Comparison of ENCODE assay signal across 8 cellular contexts in the genomic region with DNA sequence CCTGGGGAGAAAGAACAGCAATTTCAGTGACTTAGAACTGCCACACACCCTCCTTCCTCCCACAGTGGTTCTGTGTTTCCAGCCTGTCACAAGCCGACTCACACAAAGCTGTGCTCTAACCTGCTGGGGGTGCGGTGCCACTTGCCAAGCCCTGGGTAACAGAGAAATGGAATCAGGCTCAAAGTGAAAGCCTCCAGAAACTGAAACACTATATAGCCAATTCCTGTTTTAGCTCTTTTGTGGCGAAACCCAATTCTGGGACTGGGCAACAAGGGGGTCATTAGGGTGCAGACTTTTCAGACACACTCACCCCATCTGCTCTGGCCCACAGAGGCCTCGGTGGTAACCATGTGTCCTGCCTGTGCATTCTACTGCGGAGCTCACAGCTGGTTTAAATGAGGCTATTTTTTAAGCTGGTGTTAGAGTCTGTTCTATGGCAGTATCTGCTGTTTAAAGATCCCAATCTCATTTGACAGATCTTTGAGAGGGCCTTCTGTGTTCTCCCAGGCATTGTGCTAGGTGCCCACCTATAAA. TPM values are rescaled to one million over a fixed set of nuclear protein-coding genes. Genes with fewer than 3 reads are reported as not detected.
DNase-seq lines count a peak whose midpoint lies in the region; ATAC-seq and TF ChIP-seq lines count a peak whose summit lies in the region.

No MANE protein-coding gene starts in this region.

- no peak overlapping the region for H3K4me3 Mint-ChIP-seq in endothelial cell (ENCODE audit: unreplicated experiment)

- H3K4me1 ChIP-seq in right atrium auricular region (peaks cover 0 to 25% of the 10 kb centered on the region in 2 donors), colonic mucosa (no peaks in the 10 kb centered on the region)

- no peaks in the 10 kb centered on the region for H3K27me3 Mint-ChIP-seq in endothelial cell (ENCODE audit: unreplicated experiment)

- peaks cover 4% of the 10 kb centered on the region for H3K4me1 Mint-ChIP-seq in endothelial cell (ENCODE audit: unreplicated experiment)

- H3K36me3 ChIP-seq in right atrium auricular region, result no peaks in the 10 kb centered on the region
- H3K36me3 ChIP-seq in colonic mucosa, result no peaks in the 10 kb centered on the region

- H3K36me3 Mint-ChIP-seq in endothelial cell (ENCODE audit: low read depth, unreplicated experiment), result no peaks in the 10 kb centered on the region

- no peaks in the 10 kb centered on the region for H3K9me3 ChIP-seq in right atrium auricular region
- H3K9me3 ChIP-seq in colonic mucosa, result no peaks in the 10 kb centered on the region

- H3K27ac ChIP-seq in right atrium auricular region (peak overlapping the region in 1 of 2 donors; percentile 22), colonic mucosa (no peak overlapping the region)

- no peak overlapping the region for H3K27ac Mint-ChIP-seq in endothelial cell (ENCODE audit: unreplicated experiment)

- DNase-seq in right atrium auricular region (ENCODE audit: low spot score) (peak; percentile 44), endothelial cell (ENCODE audit: low spot score) (no peak), colonic mucosa (no peak), DMS53 treated with DMSO at 0.1 percent for 48 hours (lab: John Stamatoyannopoulos, UW; ENCODE audit: unreplicated experiment) (no peak), NCI-H2227 treated with DMSO at 0.1 percent for 48 hours (lab: John Stamatoyannopoulos, UW) (no peak)

- ATAC-seq in GM21423 (IDR thresholded peaks at IDR 0.05; ENCODE audit: unreplicated experiment) (peak; percentile 78), HG03521 (IDR thresholded peaks at IDR 0.05; ENCODE audit: unreplicated experiment) (peak; percentile 49)

- peak overlapping the region in 1 of 2 donors; percentile 15 for H3K4me3 ChIP-seq in right atrium auricular region
- no peak overlapping the region for H3K4me3 ChIP-seq in colonic mucosa

- no peaks in the 10 kb centered on the region for H3K27me3 ChIP-seq in right atrium auricular region
- no peaks in the 10 kb centered on the region for H3K27me3 ChIP-seq in colonic mucosa

- no peaks in the 10 kb centered on the region for H3K9me3 Mint-ChIP-seq in endothelial cell (ENCODE audit: unreplicated experiment)

- TF ChIP-seq CTCF in GM12873 (IDR thresholded peaks at IDR 0.05; ENCODE audit: insufficient read depth, low read depth, low read length, missing control alignments) (peak; percentile 5), right atrium auricular region (IDR thresholded peaks at IDR 0.05) (no peak), endothelial cell (IDR thresholded peaks at IDR 0.05; ENCODE audit: unreplicated experiment) (no peak), colonic mucosa (IDR thresholded peaks at IDR 0.05) (no peak)

- no peak overlapping the region for H3K9ac ChIP-seq in colonic mucosa (ENCODE audit: low read depth in 2 of 2, low read length in 2 of 2)

- intact Hi-C loops in colonic mucosa (cut with DNase I), result no loop called here

RNA-seq across cellular contexts. Expression of gene ACTR6, which starts 15.2 kb away (rescaled TPM):
- 10 to 100 TPM; 12.1 to 19.4 TPM for total RNA-seq in right atrium auricular region
- 20.4 TPM for total RNA-seq in endothelial cell (ENCODE audit: unreplicated experiment)
- total RNA-seq in colonic mucosa, result 10 to 100 TPM; 24.3 to 37.7 TPM

RNA-seq across cellular contexts. Expression of gene BLTP3B, which starts 42.8 kb away (rescaled TPM):
- total RNA-seq in right atrium auricular region, result 10 to 100 TPM; 15.4 to 19.0 TPM
- 14.3 TPM for total RNA-seq in endothelial cell (ENCODE audit: unreplicated experiment)
- total RNA-seq in colonic mucosa, result 10 to 100 TPM; 20.2 to 23.8 TPM
